1 cellular context compared by ENCODE assay signal in genomic region chr15:69583627-69584026, GRCh38.
TF ChIP-seq lines count a peak whose summit lies in the region.

No MANE protein-coding gene starts in this region.

TF ChIP-seq in H1, 55 proteins besides CTCF, POLR2A, EP300 and RAD21:
- TF ChIP-seq, protein P1, sequence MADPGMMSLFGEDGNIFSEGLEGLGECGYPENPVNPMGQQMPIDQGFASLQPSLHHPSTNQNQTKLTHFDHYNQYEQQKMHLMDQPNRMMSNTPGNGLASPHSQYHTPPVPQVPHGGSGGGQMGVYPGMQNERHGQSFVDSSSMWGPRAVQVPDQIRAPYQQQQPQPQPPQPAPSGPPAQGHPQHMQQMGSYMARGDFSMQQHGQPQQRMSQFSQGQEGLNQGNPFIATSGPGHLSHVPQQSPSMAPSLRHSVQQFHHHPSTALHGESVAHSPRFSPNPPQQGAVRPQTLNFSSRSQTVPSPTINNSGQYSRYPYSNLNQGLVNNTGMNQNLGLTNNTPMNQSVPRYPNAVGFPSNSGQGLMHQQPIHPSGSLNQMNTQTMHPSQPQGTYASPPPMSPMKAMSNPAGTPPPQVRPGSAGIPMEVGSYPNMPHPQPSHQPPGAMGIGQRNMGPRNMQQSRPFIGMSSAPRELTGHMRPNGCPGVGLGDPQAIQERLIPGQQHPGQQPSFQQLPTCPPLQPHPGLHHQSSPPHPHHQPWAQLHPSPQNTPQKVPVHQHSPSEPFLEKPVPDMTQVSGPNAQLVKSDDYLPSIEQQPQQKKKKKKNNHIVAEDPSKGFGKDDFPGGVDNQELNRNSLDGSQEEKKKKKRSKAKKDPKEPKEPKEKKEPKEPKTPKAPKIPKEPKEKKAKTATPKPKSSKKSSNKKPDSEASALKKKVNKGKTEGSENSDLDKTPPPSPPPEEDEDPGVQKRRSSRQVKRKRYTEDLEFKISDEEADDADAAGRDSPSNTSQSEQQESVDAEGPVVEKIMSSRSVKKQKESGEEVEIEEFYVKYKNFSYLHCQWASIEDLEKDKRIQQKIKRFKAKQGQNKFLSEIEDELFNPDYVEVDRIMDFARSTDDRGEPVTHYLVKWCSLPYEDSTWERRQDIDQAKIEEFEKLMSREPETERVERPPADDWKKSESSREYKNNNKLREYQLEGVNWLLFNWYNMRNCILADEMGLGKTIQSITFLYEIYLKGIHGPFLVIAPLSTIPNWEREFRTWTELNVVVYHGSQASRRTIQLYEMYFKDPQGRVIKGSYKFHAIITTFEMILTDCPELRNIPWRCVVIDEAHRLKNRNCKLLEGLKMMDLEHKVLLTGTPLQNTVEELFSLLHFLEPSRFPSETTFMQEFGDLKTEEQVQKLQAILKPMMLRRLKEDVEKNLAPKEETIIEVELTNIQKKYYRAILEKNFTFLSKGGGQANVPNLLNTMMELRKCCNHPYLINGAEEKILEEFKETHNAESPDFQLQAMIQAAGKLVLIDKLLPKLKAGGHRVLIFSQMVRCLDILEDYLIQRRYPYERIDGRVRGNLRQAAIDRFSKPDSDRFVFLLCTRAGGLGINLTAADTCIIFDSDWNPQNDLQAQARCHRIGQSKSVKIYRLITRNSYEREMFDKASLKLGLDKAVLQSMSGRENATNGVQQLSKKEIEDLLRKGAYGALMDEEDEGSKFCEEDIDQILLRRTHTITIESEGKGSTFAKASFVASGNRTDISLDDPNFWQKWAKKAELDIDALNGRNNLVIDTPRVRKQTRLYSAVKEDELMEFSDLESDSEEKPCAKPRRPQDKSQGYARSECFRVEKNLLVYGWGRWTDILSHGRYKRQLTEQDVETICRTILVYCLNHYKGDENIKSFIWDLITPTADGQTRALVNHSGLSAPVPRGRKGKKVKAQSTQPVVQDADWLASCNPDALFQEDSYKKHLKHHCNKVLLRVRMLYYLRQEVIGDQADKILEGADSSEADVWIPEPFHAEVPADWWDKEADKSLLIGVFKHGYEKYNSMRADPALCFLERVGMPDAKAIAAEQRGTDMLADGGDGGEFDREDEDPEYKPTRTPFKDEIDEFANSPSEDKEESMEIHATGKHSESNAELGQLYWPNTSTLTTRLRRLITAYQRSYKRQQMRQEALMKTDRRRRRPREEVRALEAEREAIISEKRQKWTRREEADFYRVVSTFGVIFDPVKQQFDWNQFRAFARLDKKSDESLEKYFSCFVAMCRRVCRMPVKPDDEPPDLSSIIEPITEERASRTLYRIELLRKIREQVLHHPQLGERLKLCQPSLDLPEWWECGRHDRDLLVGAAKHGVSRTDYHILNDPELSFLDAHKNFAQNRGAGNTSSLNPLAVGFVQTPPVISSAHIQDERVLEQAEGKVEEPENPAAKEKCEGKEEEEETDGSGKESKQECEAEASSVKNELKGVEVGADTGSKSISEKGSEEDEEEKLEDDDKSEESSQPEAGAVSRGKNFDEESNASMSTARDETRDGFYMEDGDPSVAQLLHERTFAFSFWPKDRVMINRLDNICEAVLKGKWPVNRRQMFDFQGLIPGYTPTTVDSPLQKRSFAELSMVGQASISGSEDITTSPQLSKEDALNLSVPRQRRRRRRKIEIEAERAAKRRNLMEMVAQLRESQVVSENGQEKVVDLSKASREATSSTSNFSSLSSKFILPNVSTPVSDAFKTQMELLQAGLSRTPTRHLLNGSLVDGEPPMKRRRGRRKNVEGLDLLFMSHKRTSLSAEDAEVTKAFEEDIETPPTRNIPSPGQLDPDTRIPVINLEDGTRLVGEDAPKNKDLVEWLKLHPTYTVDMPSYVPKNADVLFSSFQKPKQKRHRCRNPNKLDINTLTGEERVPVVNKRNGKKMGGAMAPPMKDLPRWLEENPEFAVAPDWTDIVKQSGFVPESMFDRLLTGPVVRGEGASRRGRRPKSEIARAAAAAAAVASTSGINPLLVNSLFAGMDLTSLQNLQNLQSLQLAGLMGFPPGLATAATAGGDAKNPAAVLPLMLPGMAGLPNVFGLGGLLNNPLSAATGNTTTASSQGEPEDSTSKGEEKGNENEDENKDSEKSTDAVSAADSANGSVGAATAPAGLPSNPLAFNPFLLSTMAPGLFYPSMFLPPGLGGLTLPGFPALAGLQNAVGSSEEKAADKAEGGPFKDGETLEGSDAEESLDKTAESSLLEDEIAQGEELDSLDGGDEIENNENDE (IDR thresholded peaks at IDR 0.05; ENCODE audit: insufficient replicate concordance, low read length), result no peak
- TF ChIP-seq TAF1 (IDR thresholded peaks at IDR 0.05; ENCODE audit: low read depth, low read length), result no peak
- no peak for TF ChIP-seq KDM5A (IDR thresholded peaks at IDR 0.05; ENCODE audit: low read length)
- TF ChIP-seq HDAC2 (IDR thresholded peaks at IDR 0.05; ENCODE audit: borderline replicate concordance in 1 of 2, low read depth in 2 of 2, low read length in 2 of 2), result no peak
- TF ChIP-seq SRF (IDR thresholded peaks at IDR 0.05; ENCODE audit: low read depth, low read length), result no peak
- TF ChIP-seq MAFK (IDR thresholded peaks at IDR 0.05; ENCODE audit: low read depth, low read length), result no peak
- no peak for TF ChIP-seq SIX5 (IDR thresholded peaks at IDR 0.05; ENCODE audit: low read depth, low read length)
- no peak for TF ChIP-seq CREB1 (IDR thresholded peaks at IDR 0.05)
- no peak for TF ChIP-seq SIRT6 (IDR thresholded peaks at IDR 0.05; ENCODE audit: low read length)
- no peak for TF ChIP-seq HDAC6 (IDR thresholded peaks at IDR 0.05; ENCODE audit: low read depth, low read length)
- TF ChIP-seq ZNF274 (IDR thresholded peaks at IDR 0.05; ENCODE audit: borderline replicate concordance, extremely low read depth, low read length), result no peak
- no peak for TF ChIP-seq BCL11A (IDR thresholded peaks at IDR 0.05; ENCODE audit: low read depth in 2 of 2, low read length in 2 of 2)
- TF ChIP-seq RBBP5 (IDR thresholded peaks at IDR 0.05; ENCODE audit: borderline replicate concordance, low read depth, low read length), result no peak
- TF ChIP-seq POLR2AphosphoS5 (IDR thresholded peaks at IDR 0.05; ENCODE audit: low read depth, low read length), result no peak
- no peak for TF ChIP-seq CHD1 (IDR thresholded peaks at IDR 0.05; ENCODE audit: low read depth, low read length)
- TF ChIP-seq SAP30 (IDR thresholded peaks at IDR 0.05; ENCODE audit: insufficient read depth, insufficient replicate concordance, low read length), result no peak
